In genomic region chr2:98598781-98599428, GRCh38 we compare ENCODE assay signal across 1 cellular context.
TF ChIP-seq lines count a peak whose summit lies in the region.

No MANE protein-coding gene starts in this region.

TF ChIP-seq in IMR-90, 13 proteins besides CTCF, POLR2A, EP300 and RAD21:
- no peak for TF ChIP-seq USF2 (IDR thresholded peaks at IDR 0.05; ENCODE audit: low read depth, low read length)
- peak; percentile 81 for TF ChIP-seq CEBPB (IDR thresholded peaks at IDR 0.05; ENCODE audit: low read depth, low read length)
